ENCODE assay signal across 16 cellular contexts in genomic region chr14:54767450-54767849, GRCh38.
DNase-seq lines count a peak whose midpoint lies in the region; ATAC-seq and TF ChIP-seq lines count a peak whose summit lies in the region.
"Had no signal": no experiment of that assay in that cellular context is flagged by ENCODE, and none has a peak within 500 bp of the region (broad histone marks: within the 10 kb centered on the region; RNA-seq: fewer than 3 reads in every experiment).

No MANE protein-coding gene starts in this region.

- TF ChIP-seq CTCF in heart left ventricle (IDR thresholded peaks at IDR 0.05): no peak
- no peak for TF ChIP-seq CTCF in HEK293 (tag by site-specific recombination; IDR thresholded peaks at IDR 0.05)
- no peak for TF ChIP-seq CTCF in ascending aorta (IDR thresholded peaks at IDR 0.05)
- TF ChIP-seq CTCF in spleen (IDR thresholded peaks at IDR 0.05 in 8 of 11, conservative IDR thresholded peaks at IDR 0.05 in 3 of 11): no peak
- no peak for TF ChIP-seq CTCF in GM10248 (IDR thresholded peaks at IDR 0.05; ENCODE audit: control extremely low read depth, extremely low read depth, low read depth, missing control alignments)

- POLR2A ChIA-PET in HEK293 (lab: Yijun Ruan, JAX): interaction anchor here (0.6 kb wide), 1 partner anchor 72 kb away, joined by 3 read pairs; no protein-coding TSS in a partner anchor
- POLR2A ChIA-PET in GM10248 (lab: Yijun Ruan, JAX): no interaction called here

- intact Hi-C loops in heart left ventricle (cut with DNase I): loop anchor here in 2 of 10 donors (5.0 kb wide), 2 partner anchors 35 to 45 kb away; no protein-coding TSS in a partner anchor
- intact Hi-C loops in left cardiac atrium (cut with DNase I): no loop called here
- intact Hi-C loops in ascending aorta (cut with DNase I): loop anchor here (10.0 kb wide), 1 partner anchor 53 kb away; no protein-coding TSS in a partner anchor
- intact Hi-C loops in spleen (cut with DNase I; ENCODE audit: low total_unique reads): no loop called here

- peaks cover 0 to 57% (median 23%) of the 10 kb centered on the region in 12 donors for H3K4me1 ChIP-seq in heart left ventricle
- H3K4me1 ChIP-seq in HEK293 (ENCODE audit: control insufficient read depth, insufficient read depth, low read length): no peaks in the 10 kb centered on the region
- peaks cover 11 to 32% of the 10 kb centered on the region in 2 donors for H3K4me1 ChIP-seq in ascending aorta
- H3K4me1 ChIP-seq in spleen: peaks cover 0 to 9% (median 2%) of the 10 kb centered on the region in 6 donors
- H3K4me1 ChIP-seq: BE2C had no signal

- no peak for DNase-seq in heart left ventricle
- no peak for DNase-seq in left cardiac atrium
- DNase-seq in ascending aorta (ENCODE audit: low spot score in 2 of 2): no peak
- peak; percentile 52 for DNase-seq in spleen
- no peak for DNase-seq in GM10248 (ENCODE audit: extremely low spot score)
- DNase-seq: BE2C, DMS53, GDM1, MG63, NCI-H1417, NCI-H1694 treated with DMSO at 0.1 percent for 48 hours, NCI-H446, NCI-H526 treated with DMSO at 0.1 percent for 48 hours, SHP77 had no signal

- H3K4me3 ChIP-seq in heart left ventricle: no peak overlapping the region
- no peak overlapping the region for H3K4me3 ChIP-seq in HEK293 (ENCODE audit: low read depth, low read length)
- no peak overlapping the region for H3K4me3 ChIP-seq in ascending aorta
- no peak overlapping the region for H3K4me3 ChIP-seq in spleen
- H3K4me3 ChIP-seq: MG63 had no signal

- no peaks in the 10 kb centered on the region for H3K27me3 ChIP-seq in heart left ventricle
- H3K27me3 ChIP-seq in ascending aorta: no peaks in the 10 kb centered on the region
- H3K27me3 ChIP-seq in spleen (replicated peaks in 1 of 7): no peaks in the 10 kb centered on the region
- H3K27me3 ChIP-seq: BE2C, MG63 had no signal

- TF ChIP-seq POLR2A in heart left ventricle (IDR thresholded peaks at IDR 0.05) (no peak), spleen (IDR thresholded peaks at IDR 0.05) (no peak)

- WGBS in heart left ventricle, 4 donors: 85 to 97% (median 91%) methylated on average over 2 to 3 of the region's 3 CpGs
- 92 to 100% (median 94%) methylated on average over 2 to 3 of the region's 3 CpGs for WGBS in spleen, 5 donors

- H3K9me3 ChIP-seq in heart left ventricle (no peaks in the 10 kb centered on the region), HEK293 (ENCODE audit: control insufficient read depth, insufficient read depth, low read depth, low read length) (no peaks in the 10 kb centered on the region), ascending aorta (no peaks in the 10 kb centered on the region), spleen (no peaks in the 10 kb centered on the region)
- H3K9me3 ChIP-seq: BE2C, MG63 had no signal

- peaks cover 0 to 84% (median 47%) of the 10 kb centered on the region in 9 donors for H3K36me3 ChIP-seq in heart left ventricle
- peaks cover 0 to 7% of the 10 kb centered on the region in 2 experiments; a peak in 1 of 3 replicates for H3K36me3 ChIP-seq in HEK293 (ENCODE audit: control insufficient read depth in 2 of 2, insufficient read depth in 1 of 2, low read length in 2 of 2)
- H3K36me3 ChIP-seq in ascending aorta: peaks cover 38 to 61% of the 10 kb centered on the region in 2 donors
- H3K36me3 ChIP-seq in spleen: peaks cover 0 to 65% (median 9%) of the 10 kb centered on the region in 6 donors
- H3K36me3 ChIP-seq: BE2C had no signal

- H3K27ac ChIP-seq in heart left ventricle: peak overlapping the region in 10 of 12 donors; percentile 17 to 96 (median 91)
- no peak overlapping the region for H3K27ac ChIP-seq in HEK293 (ENCODE audit: extremely low read depth, low read depth, low read length)
- peak overlapping the region; percentile 96 to 97 for H3K27ac ChIP-seq in ascending aorta
- H3K27ac ChIP-seq in spleen: no peak overlapping the region

- CTCF ChIA-PET in HEK293 (lab: Yijun Ruan, JAX): interaction anchor here (0.6 to 1.0 kb wide), 3 partner anchors 31 to 203 kb away, joined by 5 to 6 read pairs (median 5); no protein-coding TSS in a partner anchor
- CTCF ChIA-PET in GM10248 (lab: Yijun Ruan, JAX): interaction anchor here (0.7 to 1.6 kb wide), 5 partner anchors 11 to 74 kb away, joined by 3 to 4 read pairs (median 3); no protein-coding TSS in a partner anchor

- ATAC-seq in heart left ventricle (peak in 1 of 4 donors; percentile 2), left cardiac atrium (no peak), GM19452 (IDR thresholded peaks at IDR 0.05; ENCODE audit: unreplicated experiment) (no peak)

TF ChIP-seq in HEK293, 187 proteins besides CTCF, POLR2A, EP300 and RAD21:
- TF ChIP-seq ZNF214 (tag by site-specific recombination; IDR thresholded peaks at IDR 0.05; ENCODE audit: borderline replicate concordance): no peak
- 0 out of 2 replicates have a peak, but pooled peaks have one; percentile 25 for TF ChIP-seq MZF1 (tag by site-specific recombination; IDR thresholded peaks at IDR 0.05; ENCODE audit: borderline replicate concordance)
TF ChIP-seq in HEK293: peak in this region for 1.

Comparison
In these comparisons a context has a peak if more than half of its experiments do, and no peak if none do; other contexts are left out.
1. H3K27ac ChIP-seq: peak in heart left ventricle (10 of 12) and ascending aorta (2 of 2); none in HEK293 (single experiment) and spleen (0 of 8).